9 cellular contexts compared by ENCODE assay signal in the genomic region with DNA sequence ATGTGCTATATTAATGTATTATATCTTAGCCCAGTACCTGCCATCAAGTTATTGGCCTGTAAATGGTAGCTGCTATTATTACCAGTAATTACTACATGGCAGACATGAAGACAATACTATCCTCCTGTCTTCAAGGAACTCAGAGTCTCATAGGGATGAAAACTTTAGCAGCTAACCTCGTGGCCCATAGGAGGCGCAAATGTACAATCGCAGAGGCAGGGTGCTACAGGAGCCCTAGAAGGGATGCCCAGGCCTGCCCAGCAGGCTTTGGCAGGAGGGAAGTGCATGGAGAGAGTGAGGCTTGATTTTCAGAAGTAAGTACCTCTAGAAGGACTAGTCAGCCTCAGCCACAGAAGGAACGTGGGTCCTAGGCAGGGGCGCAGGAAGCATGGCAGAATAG. TPM values are rescaled to one million over a fixed set of nuclear protein-coding genes. Genes with fewer than 3 reads are reported as not detected.
DNase-seq lines count a peak whose midpoint lies in the region; ATAC-seq and TF ChIP-seq lines count a peak whose summit lies in the region.
"Had no signal": no experiment of that assay in that cellular context is flagged by ENCODE, and none has a peak within 500 bp of the region (broad histone marks: within the 10 kb centered on the region; RNA-seq: fewer than 3 reads in every experiment).

No MANE protein-coding gene starts in this region.

- no peak overlapping the region for H3K27ac ChIP-seq in breast epithelium
- no peak overlapping the region for H3K27ac ChIP-seq in effector memory CD4-positive, alpha-beta T cell (ENCODE audit: insufficient read depth, low read length, poor library complexity, severe bottlenecking)

- CTCF ChIA-PET in MCF 10A (lab: Yijun Ruan, JAX), result interaction anchor here (0.5 to 2.5 kb wide), 6 partner anchors 9 to 260 kb away, joined by 3 to 13 read pairs (median 4); no protein-coding TSS in a partner anchor

- H3K4me3 ChIP-seq in breast epithelium, result no peak overlapping the region
- H3K4me3 ChIP-seq in NT2/D1 (ENCODE audit: insufficient read length, low read depth), result no peak overlapping the region
- no peak overlapping the region for H3K4me3 ChIP-seq in effector memory CD4-positive, alpha-beta T cell (ENCODE audit: insufficient read depth, low read depth, low read length, poor library complexity, severe bottlenecking)

- intact Hi-C loops in MCF 10A (cut with micrococcal nuclease) (no loop called here), breast epithelium (cut with DNase I; ENCODE audit: low total_unique reads) (no loop called here)

- POLR2A ChIA-PET in MCF 10A (lab: Yijun Ruan, JAX), result no interaction called here

- TF ChIP-seq CTCF in MCF 10A (IDR thresholded peaks at IDR 0.05; ENCODE audit: unreplicated experiment), result peak; percentile 29
- no peak for TF ChIP-seq CTCF in breast epithelium (IDR thresholded peaks at IDR 0.05)

- H3K36me3 ChIP-seq in breast epithelium (no peaks in the 10 kb centered on the region), NT2/D1 (ENCODE audit: insufficient read depth, insufficient read length, low read length) (peaks cover 30% of the 10 kb centered on the region)
- H3K36me3 ChIP-seq in effector memory CD4-positive, alpha-beta T cell (ENCODE audit: control insufficient read depth, insufficient read depth, low read length), result no peaks in the 10 kb centered on the region

- H3K9ac ChIP-seq in NT2/D1 (ENCODE audit: insufficient read length, low read depth), result no peak overlapping the region

- no peak overlapping the region for H3K27ac Mint-ChIP-seq in MCF 10A (ENCODE audit: low read depth, unreplicated experiment)

- H3K36me3 Mint-ChIP-seq in MCF 10A (ENCODE audit: insufficient read depth, unreplicated experiment), result peaks cover 17% of the 10 kb centered on the region

- H3K9me3 Mint-ChIP-seq in MCF 10A (ENCODE audit: unreplicated experiment), result no peaks in the 10 kb centered on the region

- peak; percentile 76 for ATAC-seq in esophagus mucosa

- no TSS peak for BruUV-seq in MCF 10A (replicated peaks; lab: Mats Ljungman, UMichigan)

- H3K4me3 Mint-ChIP-seq in MCF 10A (ENCODE audit: unreplicated experiment), result no peak overlapping the region

- H3K4me1 ChIP-seq in breast epithelium (no peaks in the 10 kb centered on the region), NT2/D1 (ENCODE audit: insufficient read depth, insufficient read length) (no peaks in the 10 kb centered on the region)
- H3K4me1 ChIP-seq in effector memory CD4-positive, alpha-beta T cell (ENCODE audit: control insufficient read depth, insufficient read depth, low read length, poor library complexity, severe bottlenecking), result no peaks in the 10 kb centered on the region

- TF ChIP-seq POLR2A in breast epithelium (IDR thresholded peaks at IDR 0.05), result no peak

- H3K9me3 ChIP-seq in breast epithelium, result no peaks in the 10 kb centered on the region
- no peaks in the 10 kb centered on the region for H3K9me3 ChIP-seq in NT2/D1 (ENCODE audit: insufficient read depth, low read length)
- no peaks in the 10 kb centered on the region for H3K9me3 ChIP-seq in effector memory CD4-positive, alpha-beta T cell (ENCODE audit: control insufficient read depth, low read length)

- no peaks in the 10 kb centered on the region for H3K4me1 Mint-ChIP-seq in MCF 10A (ENCODE audit: insufficient read depth, unreplicated experiment)

- H3K27me3 Mint-ChIP-seq in MCF 10A (ENCODE audit: insufficient read depth, unreplicated experiment), result no peaks in the 10 kb centered on the region

- H3K27me3 ChIP-seq in breast epithelium (no peaks in the 10 kb centered on the region), NT2/D1 (ENCODE audit: insufficient read depth, insufficient read length) (no peaks in the 10 kb centered on the region)
- no peaks in the 10 kb centered on the region for H3K27me3 ChIP-seq in effector memory CD4-positive, alpha-beta T cell (replicated peaks; ENCODE audit: control insufficient read depth, insufficient read depth, low read length, poor library complexity, severe bottlenecking)

- DNase-seq in MCF 10A (ENCODE audit: unreplicated experiment) (peak; percentile 60), breast epithelium (ENCODE audit: low spot score in 2 of 2) (no peak), NT2/D1 (ENCODE audit: low read depth, low spot score) (peak; percentile 46), stromal cell of bone marrow (ENCODE audit: low read depth) (peak; percentile 10), NCI-H2107 (lab: John Stamatoyannopoulos, UW) (no peak)
- no peak for DNase-seq in NK-92 treated with Interleukin-12 subunit alpha and Interleukin-12 subunit beta, amount 100 ng/mL, for 24 hours (lab: John Stamatoyannopoulos, UW)
- DNase-seq in effector memory CD4-positive, alpha-beta T cell, result no peak
- DNase-seq: NCI-H2171 had no signal

RNA-seq across cellular contexts. Expression of a gene that starts 44.7 kb away (rescaled TPM):
- total RNA-seq in MCF 10A (2022) (41.8 and 42.3 TPM in 2 replicates), breast epithelium (100 to 1,000 TPM in 1 of 3 donors, 10 to 100 TPM in 2; 73.1 to 120 (median 87.2) TPM), esophagus mucosa (22.6 TPM)

Comparison
In these comparisons a context has a peak if more than half of its experiments do, and no peak if none do; other contexts are left out.
1. DNase-seq: peak in MCF 10A (single experiment), NT2/D1 (single experiment) and stromal cell of bone marrow (single experiment); none in breast epithelium (0 of 2), NK-92 treated with Interleukin-12 subunit alpha and Interleukin-12 subunit beta, amount 100 ng/mL, for 24 hours (single experiment), NCI-H2107 (single experiment) and effector memory CD4-positive, alpha-beta T cell (0 of 3).